21 cellular contexts compared by ENCODE assay signal in the genomic region with DNA sequence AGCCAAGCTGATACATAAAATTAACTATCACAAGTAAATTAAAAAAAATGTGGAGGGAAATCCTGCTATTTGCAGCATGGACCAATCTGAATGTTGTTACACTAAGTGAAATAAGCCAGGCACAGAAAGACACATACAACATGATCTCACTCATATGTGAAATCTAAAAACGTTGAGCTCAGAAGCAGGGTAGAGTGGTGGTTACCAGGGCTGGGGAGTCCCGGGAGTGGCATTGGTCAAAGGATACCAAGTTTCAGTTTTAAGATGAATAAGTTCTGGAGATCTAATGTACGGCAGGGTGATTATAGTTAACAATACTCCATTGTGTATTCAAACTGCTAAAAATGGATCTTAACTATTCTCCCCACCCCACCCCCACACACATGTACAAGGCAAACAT.
DNase-seq lines count a peak whose midpoint lies in the region; ATAC-seq and TF ChIP-seq lines count a peak whose summit lies in the region.
"Had no signal": no experiment of that assay in that cellular context is flagged by ENCODE, and none has a peak within 500 bp of the region (broad histone marks: within the 10 kb centered on the region; RNA-seq: fewer than 3 reads in every experiment).

No MANE protein-coding gene starts in this region.

- no peak for TF ChIP-seq CTCF in tibial nerve (IDR thresholded peaks at IDR 0.05)

- no peaks in the 10 kb centered on the region for H3K27me3 ChIP-seq in tibial nerve
- H3K27me3 ChIP-seq: SJSA1 had no signal

- WGBS in tibial nerve, 2 donors, result 33 to 34% methylated on average over 3 of the region's 3 CpGs

- TF ChIP-seq POLR2A in tibial nerve (IDR thresholded peaks at IDR 0.05), result no peak

- TF ChIP-seq EP300 in tibial nerve (IDR thresholded peaks at IDR 0.05), result no peak

- no peaks in the 10 kb centered on the region for H3K9me3 ChIP-seq in tibial nerve
- H3K9me3 ChIP-seq: HAP-1, SJSA1 had no signal

- no peaks in the 10 kb centered on the region for H3K36me3 ChIP-seq in tibial nerve
- H3K36me3 ChIP-seq: HAP-1, SJSA1 had no signal

- no peak overlapping the region for H3K4me3 ChIP-seq in tibial nerve
- H3K4me3 ChIP-seq: HAP-1, SJSA1 had no signal

- DNase-seq in tibial nerve (ENCODE audit: low spot score in 2 of 2) (no peak), NCI-H187 treated with DMSO at 0.1 percent for 48 hours (lab: John Stamatoyannopoulos, UW) (no peak), activated gamma-delta T cell (lab: John Stamatoyannopoulos, UW) (no peak), NCI-H226 (no peak)
- DNase-seq: ACHN; activated CD4-positive, CD25-positive, alpha-beta regulatory T cell; activated CD8-positive, alpha-beta T cell treated with anti-CD3 and anti-CD28 coated beads, Interleukin-2, amount 10 ng/mL, durations not matched to agents 7 days and 5 days; activated naive CD8-positive, alpha-beta T cell treated with anti-CD3 and anti-CD28 coated beads for 36 hours; activated T-cell treated with anti-CD3 and anti-CD28 coated beads, Interleukin-2, amount 50 U/mL, for 4 hours; cortex of kidney; naive thymus-derived CD8-positive, alpha-beta T cell; NCI-H146 had no signal

- H3K27ac ChIP-seq in tibial nerve, result no peak overlapping the region
- H3K27ac ChIP-seq: C4-2B, parathyroid adenoma, SJSA1 had no signal

- ATAC-seq in GM18519 (IDR thresholded peaks at IDR 0.05; ENCODE audit: low FRiP score, unreplicated experiment) (peak; percentile 68), GM21381 (IDR thresholded peaks at IDR 0.05; ENCODE audit: unreplicated experiment) (peak; percentile 76), HG02884 (IDR thresholded peaks at IDR 0.05; ENCODE audit: unreplicated experiment) (peak; percentile 54), HG03469 (IDR thresholded peaks at IDR 0.05; ENCODE audit: unreplicated experiment) (peak; percentile 53)
- ATAC-seq: activated CD8-positive, alpha-beta T cell treated with anti-CD3 and anti-CD28 coated beads, Interleukin-2, amount 10 ng/mL, durations not matched to agents 7 days and 5 days; activated T-cell treated with anti-CD3 and anti-CD28 coated beads, Interleukin-2, amount 50 U/mL, for 4 hours; naive thymus-derived CD8-positive, alpha-beta T cell; sciatic nerve had no signal

- no peaks in the 10 kb centered on the region for H3K4me1 ChIP-seq in tibial nerve
- H3K4me1 ChIP-seq: HAP-1, parathyroid adenoma, SJSA1 had no signal
